Comparison of ENCODE assay signal across 18 cellular contexts in genomic region chr2:120761164-120761861, GRCh38. TPM values are rescaled to one million over a fixed set of nuclear protein-coding genes. Genes with fewer than 3 reads are reported as not detected.
A peak's percentile ranks its signal among the peaks of the same experiment; 100 is the strongest.
DNase-seq lines count a peak whose midpoint lies in the region; ATAC-seq, FAIRE-seq and TF ChIP-seq lines count a peak whose summit lies in the region.
"Had no signal": no experiment of that assay in that cellular context is flagged by ENCODE, and none has a peak within 500 bp of the region (broad histone marks: within the 10 kb centered on the region; RNA-seq: fewer than 3 reads in every experiment).

No MANE protein-coding gene starts in this region.

- no peak overlapping the region for H2BK120ac ChIP-seq in H1 (replicated peaks; ENCODE audit: low read depth, low read length)

- no peak overlapping the region for H3K9ac ChIP-seq in H1 (replicated peaks in 1 of 4; ENCODE audit: extremely low read depth in 1 of 4, low read depth in 3 of 4, low read length in 3 of 4)
- H3K9ac ChIP-seq: BLaER1 treated with 17β-estradiol and CSF1 and Interleukin-3, amounts not matched to agents 10 nM and 100 nM had no signal

- H2AFZ ChIP-seq in H1 (ENCODE audit: low read length), result no peak overlapping the region

- H3K14ac ChIP-seq in H1 (ENCODE audit: insufficient read length), result no peak overlapping the region

- no peak overlapping the region for H2BK15ac ChIP-seq in H1 (ENCODE audit: low read length)

- POLR2A ChIA-PET in H1 (lab: Charles Lee; ENCODE audit: partially characterized antibody), result interaction anchor here (1.5 kb wide), 1 partner anchor 17 kb away, joined by 4 read pairs; no protein-coding TSS in a partner anchor

- H3K27me3 Mint-ChIP-seq in nephron progenitor cell (ENCODE audit: low read depth, poor library complexity), result peaks cover 7% of the 10 kb centered on the region

- intact Hi-C loops in heart left ventricle (cut with DNase I) (no loop called here), left ventricle myocardium inferior (cut with micrococcal nuclease) (no loop called here), upper lobe of right lung (cut with DNase I) (no loop called here)

- H3K4me2 ChIP-seq in H1 (ENCODE audit: insufficient read depth in 1 of 2, low read depth in 2 of 2, low read length in 2 of 2), result no peak overlapping the region
- H3K4me2 ChIP-seq: BLaER1 treated with 17β-estradiol and CSF1 and Interleukin-3, amounts not matched to agents 10 nM and 100 nM had no signal

- 0 out of 2 replicates have a peak overlapping the region, but pooled peaks have one; percentile 14 for H3K18ac ChIP-seq in H1 (ENCODE audit: extremely low read depth, low read length)

- ATAC-seq in heart left ventricle (no peak), upper lobe of right lung (no peak)
- ATAC-seq: activated T-helper 17 cell treated with anti-CD3 and anti-CD28 coated beads, Interleukin-2, amount 50 U/mL, for 72 hours; left lobe of liver had no signal

- H4K91ac ChIP-seq in H1 (replicated peaks; ENCODE audit: insufficient read length, low read length), result no peak overlapping the region

- H2BK5ac ChIP-seq in H1 (ENCODE audit: low read depth, low read length), result peak overlapping the region; percentile 10; the same call in 1 of the 2 replicates

- no peak for TF ChIP-seq RAD21 in H1 (IDR thresholded peaks at IDR 0.05 in 1 of 2, conservative IDR thresholded peaks at IDR 0.05 in 1 of 2; ENCODE audit: low read depth in 2 of 2, low read length in 2 of 2)

- H2AK5ac ChIP-seq in H1 (ENCODE audit: low read depth, low read length), result no peak overlapping the region

- no peak overlapping the region for H3K4ac ChIP-seq in H1 (replicated peaks; ENCODE audit: insufficient read length, low read depth, low read length)

- peaks cover 28 to 48% of the 10 kb centered on the region in 2 experiments for H4K20me1 ChIP-seq in H1 (replicated peaks in 1 of 2; ENCODE audit: control insufficient read depth in 1 of 2, insufficient read depth in 2 of 2, low read length in 2 of 2)
- H4K20me1 ChIP-seq: BLaER1 treated with 17β-estradiol and CSF1 and Interleukin-3, amounts not matched to agents 10 nM and 100 nM had no signal

- peaks cover 85% of the 10 kb centered on the region for H3K4me1 Mint-ChIP-seq in nephron progenitor cell
- H3K4me1 Mint-ChIP-seq: activated CD4-positive, alpha-beta T cell treated with anti-CD3 and anti-CD28 coated beads, Interleukin-2, amount 10 ng/mL, durations not matched to agents 7 days and 5 days; activated T-helper 17 cell treated with anti-CD3 and anti-CD28 coated beads, Interleukin-2, amount 50 U/mL, for 72 hours; IgD-negative memory B cell had no signal

- peaks cover 17 to 100% of the 10 kb centered on the region in 2 experiments for H3K79me2 ChIP-seq in H1 (ENCODE audit: control insufficient read depth in 1 of 2, insufficient read depth in 2 of 2, low read length in 2 of 2)

- TF ChIP-seq CTCF in heart left ventricle (IDR thresholded peaks at IDR 0.05) (no peak), left ventricle myocardium inferior (IDR thresholded peaks at IDR 0.05; ENCODE audit: borderline replicate concordance) (no peak), H1 (IDR thresholded peaks at IDR 0.05; ENCODE audit: control extremely low read depth in 1 of 3, insufficient read depth in 1 of 3, low read depth in 1 of 3, low read length in 3 of 3) (no peak), nephron progenitor cell (IDR thresholded peaks at IDR 0.05) (no peak), upper lobe of right lung (IDR thresholded peaks at IDR 0.05) (no peak)

- TF ChIP-seq POLR2A in heart left ventricle (IDR thresholded peaks at IDR 0.05) (no peak), H1 (IDR thresholded peaks at IDR 0.05; ENCODE audit: control extremely low read depth in 1 of 2, low read depth in 2 of 2, low read length in 2 of 2) (no peak)

- H3K27me3 ChIP-seq in heart left ventricle, result peaks cover 0 to 1% (median 0%) of the 10 kb centered on the region in 9 donors
- H3K27me3 ChIP-seq in left ventricle myocardium inferior (ENCODE audit: low read depth), result peaks cover 22% of the 10 kb centered on the region
- H3K27me3 ChIP-seq in H1 (replicated peaks in 1 of 4; ENCODE audit: control insufficient read depth in 3 of 4, extremely low read depth in 1 of 4, insufficient read depth in 3 of 4, low read length in 3 of 4), result no peaks in the 10 kb centered on the region
- H3K27me3 ChIP-seq in upper lobe of right lung, result no peaks in the 10 kb centered on the region
- H3K27me3 ChIP-seq: BLaER1 treated with 17β-estradiol and CSF1 and Interleukin-3, amounts not matched to agents 10 nM and 100 nM had no signal

- H3K4me1 ChIP-seq in heart left ventricle, result peaks cover 0 to 58% (median 16%) of the 10 kb centered on the region in 12 donors
- H3K4me1 ChIP-seq in left ventricle myocardium inferior, result peaks cover 53% of the 10 kb centered on the region
- peaks cover 24 to 65% (median 47%) of the 10 kb centered on the region in 4 experiments for H3K4me1 ChIP-seq in H1 (replicated peaks in 1 of 4; ENCODE audit: control insufficient read depth in 3 of 4, insufficient read depth in 4 of 4, low read length in 3 of 4)
- H3K4me1 ChIP-seq in upper lobe of right lung, result peaks cover 9% of the 10 kb centered on the region

- DNase-seq in heart left ventricle (peak in 4 of 5 donors; percentile 11 to 37 (median 18)), left ventricle myocardium inferior (no peak), H1 (ENCODE audit: low read depth in 1 of 2, low spot score in 2 of 2) (no peak), nephron progenitor cell (no peak), upper lobe of right lung (peak; percentile 49), GM03348 (ENCODE audit: low spot score) (no peak), NCI-H1436 (lab: John Stamatoyannopoulos, UW) (no peak), NCI-H2227 treated with DMSO at 0.1 percent for 48 hours (lab: John Stamatoyannopoulos, UW) (no peak)
- DNase-seq: activated CD4-positive, alpha-beta T cell treated with anti-CD3 and anti-CD28 coated beads, Interleukin-2, amount 10 ng/mL, durations not matched to agents 7 days and 5 days; cortex of kidney; NCI-H2081 treated with DMSO at 0.1 percent for 48 hours had no signal

- H3K27ac ChIP-seq in heart left ventricle (no peak overlapping the region), left ventricle myocardium inferior (replicated peaks) (no peak overlapping the region), H1 (ENCODE audit: low read depth, low read length) (no peak overlapping the region), upper lobe of right lung (no peak overlapping the region)
- H3K27ac ChIP-seq: BLaER1 treated with 17β-estradiol and CSF1 and Interleukin-3, amounts not matched to agents 10 nM and 100 nM; HL-60 had no signal

- H3K9me3 Mint-ChIP-seq in nephron progenitor cell, result peaks cover 6% of the 10 kb centered on the region
- H3K9me3 Mint-ChIP-seq: activated CD4-positive, alpha-beta T cell treated with anti-CD3 and anti-CD28 coated beads, Interleukin-2, amount 10 ng/mL, durations not matched to agents 7 days and 5 days; activated T-helper 17 cell treated with anti-CD3 and anti-CD28 coated beads, Interleukin-2, amount 50 U/mL, for 72 hours; T-helper 1 cell treated with Interleukin-12 subunit alpha and Interleukin-12 subunit beta and Interleukin-4 antibody, amounts not matched to agents 30 μg/mL and 1 μg/mL, for 36 hours had no signal

- peaks cover 15% of the 10 kb centered on the region for H3K36me3 Mint-ChIP-seq in nephron progenitor cell (ENCODE audit: low read depth)
- H3K36me3 Mint-ChIP-seq: IgD-negative memory B cell had no signal

- H4K8ac ChIP-seq in H1 (ENCODE audit: extremely low read depth, insufficient read depth, low read length), result peak overlapping the region; percentile 16; the same call in 1 of the 2 replicates

- H3K4me3 ChIP-seq in heart left ventricle (no peak overlapping the region), left ventricle myocardium inferior (no peak overlapping the region), H1 (ENCODE audit: extremely low read depth in 1 of 4, insufficient read depth in 2 of 4, low read depth in 3 of 4, low read length in 4 of 4) (no peak overlapping the region), upper lobe of right lung (no peak overlapping the region)
- H3K4me3 ChIP-seq: BLaER1 treated with 17β-estradiol and CSF1 and Interleukin-3, amounts not matched to agents 10 nM and 100 nM had no signal

- FAIRE-seq in H1 (lab: Jason Lieb, UNC), result no peak
- FAIRE-seq: RCC 7860 had no signal

- H3K56ac ChIP-seq in H1 (replicated peaks; ENCODE audit: insufficient read length, low read depth, low read length), result no peak overlapping the region

- no peak overlapping the region for H2BK12ac ChIP-seq in H1 (ENCODE audit: low read depth, low read length)

- TF ChIP-seq EP300 in H1 (IDR thresholded peaks at IDR 0.05; ENCODE audit: borderline replicate concordance in 1 of 2, low read depth in 2 of 2, low read length in 2 of 2), result no peak

- H2BK20ac ChIP-seq in H1 (ENCODE audit: low read length), result no peak overlapping the region

- no peaks in the 10 kb centered on the region for H3K36me3 ChIP-seq in heart left ventricle
- no peaks in the 10 kb centered on the region for H3K36me3 ChIP-seq in left ventricle myocardium inferior
- no peaks in the 10 kb centered on the region for H3K36me3 ChIP-seq in H1 (ENCODE audit: control insufficient read depth in 2 of 4, insufficient read depth in 4 of 4, low read length in 3 of 4)
- H3K36me3 ChIP-seq in upper lobe of right lung, result no peaks in the 10 kb centered on the region
- H3K36me3 ChIP-seq: BLaER1 treated with 17β-estradiol and CSF1 and Interleukin-3, amounts not matched to agents 10 nM and 100 nM had no signal

- peak overlapping the region; percentile 39 for H3K4me3 Mint-ChIP-seq in nephron progenitor cell
- H3K4me3 Mint-ChIP-seq: activated CD4-positive, alpha-beta T cell treated with anti-CD3 and anti-CD28 coated beads, Interleukin-2, amount 10 ng/mL, durations not matched to agents 7 days and 5 days; activated T-helper 17 cell treated with anti-CD3 and anti-CD28 coated beads, Interleukin-2, amount 50 U/mL, for 72 hours; IgD-negative memory B cell; T-helper 1 cell treated with Interleukin-12 subunit alpha and Interleukin-12 subunit beta and Interleukin-4 antibody, amounts not matched to agents 30 μg/mL and 1 μg/mL, for 36 hours had no signal

- H3K23ac ChIP-seq in H1 (ENCODE audit: insufficient read length), result no peak overlapping the region

- CTCF ChIA-PET in H1 (lab: Charles Lee; ENCODE audit: partially characterized antibody), result interaction anchor here (0.7 to 1.7 kb wide), 5 partner anchors 9 to 316 kb away, joined by 3 to 6 read pairs (median 3); no protein-coding TSS in a partner anchor

- H4K5ac ChIP-seq in H1 (ENCODE audit: insufficient read length, low read depth, low read length), result no peak overlapping the region

- peaks cover 57% of the 10 kb centered on the region for H3K79me1 ChIP-seq in H1 (ENCODE audit: low read depth, low read length)

- no peak overlapping the region for H3K27ac Mint-ChIP-seq in nephron progenitor cell
- H3K27ac Mint-ChIP-seq: activated CD4-positive, alpha-beta T cell treated with anti-CD3 and anti-CD28 coated beads, Interleukin-2, amount 10 ng/mL, durations not matched to agents 7 days and 5 days; activated T-helper 17 cell treated with anti-CD3 and anti-CD28 coated beads, Interleukin-2, amount 50 U/mL, for 72 hours; IgD-negative memory B cell; T-helper 1 cell treated with Interleukin-12 subunit alpha and Interleukin-12 subunit beta and Interleukin-4 antibody, amounts not matched to agents 30 μg/mL and 1 μg/mL, for 36 hours had no signal

- H3K9me3 ChIP-seq in heart left ventricle, result no peaks in the 10 kb centered on the region
- no peaks in the 10 kb centered on the region for H3K9me3 ChIP-seq in left ventricle myocardium inferior (replicated peaks)
- no peaks in the 10 kb centered on the region for H3K9me3 ChIP-seq in H1 (ENCODE audit: insufficient read depth in 2 of 2, low read depth in 1 of 2, low read length in 1 of 2)
- no peaks in the 10 kb centered on the region for H3K9me3 ChIP-seq in upper lobe of right lung

- H3K23me2 ChIP-seq in H1 (ENCODE audit: low read depth, low read length), result no peaks in the 10 kb centered on the region

- WGBS in heart left ventricle, 4 donors, result 67 to 79% (median 72%) methylated on average over 8 of the region's 8 CpGs
- 89% methylated on average over 8 of the region's 8 CpGs; no CpG with 5 or more reads in 1 of the 2 experiments for WGBS in H1 (ENCODE audit: extremely low coverage in 1 of 2, insufficient coverage in 1 of 2, insufficient read length in 1 of 2, insufficient replicate concordance in 2 of 2, low coverage in 1 of 2, low lambda C conversion rate in 2 of 2, missing lambda C conversion rate in 1 of 2), 2 experiments

RNA-seq across cellular contexts. Expression of gene GLI2, which starts 25.6 kb away (rescaled TPM):
- 1 to 10 TPM in 5 of 9 donors, under 1 TPM in 4; 0.67 to 4.1 (median 1.0) TPM for total RNA-seq in heart left ventricle
- 1 to 10 TPM in 1 of 2 donors, under 1 TPM in 1; 0.30 to 1.4 TPM for polyA plus RNA-seq in heart left ventricle
- total RNA-seq in left ventricle myocardium inferior, result 2.4 TPM
- 46.9 and 49.8 TPM in 2 replicates for total RNA-seq in H1 (2021; fragmentation: NEBNext Ultra II Directional; extraction: Animal tissue kit (Norgen Biotek cat#: 25700))
- polyA plus RNA-seq in H1 (2011; rRNA removed), result 18.4 and 28.8 TPM in 2 replicates
- 12.7 TPM for polyA plus RNA-seq in H1 (2011; cell fraction: cytosol; rRNA removed)
- 59.5 TPM for polyA plus RNA-seq in H1 (2011; cell fraction: nucleus; rRNA removed)
- polyA plus RNA-seq in H1 (2012, experiment 1 of 2), result 17.6 to 27.8 TPM (median 24.7 TPM) in 4 replicates
- polyA plus RNA-seq in H1 (2012, experiment 2 of 2), result 9.7 TPM
- polyA plus RNA-seq in H1 (2013, experiment 1 of 2), result 17.1 TPM
- 16.9 TPM for polyA plus RNA-seq in H1 (2013, experiment 2 of 2)
- 17.2 and 19.9 TPM in 2 replicates for polyA minus RNA-seq in H1 (2011; rRNA and poly(A)+ RNA removed)
- polyA minus RNA-seq in H1 (2011; cell fraction: cytosol; rRNA and poly(A)+ RNA removed), result 23.0 TPM
- 42.4 TPM for polyA minus RNA-seq in H1 (2011; cell fraction: nucleus; rRNA and poly(A)+ RNA removed)
- 4.7 TPM for total RNA-seq in upper lobe of right lung
- total RNA-seq: activated T-helper 17 cell treated with anti-CD3 and anti-CD28 coated beads, Interleukin-2, amount 50 U/mL, for 72 hours had no signal
- polyA plus RNA-seq: IgD-negative memory B cell had no signal

Comparison
In these comparisons a context has a peak if more than half of its experiments do, and no peak if none do; other contexts are left out.
1. DNase-seq: peak in heart left ventricle (4 of 5) and upper lobe of right lung (single experiment); none in left ventricle myocardium inferior (single experiment), H1 (0 of 2), nephron progenitor cell (single experiment), GM03348 (single experiment), NCI-H1436 (single experiment) and NCI-H2227 treated with DMSO at 0.1 percent for 48 hours (single experiment).